In the genomic region with DNA sequence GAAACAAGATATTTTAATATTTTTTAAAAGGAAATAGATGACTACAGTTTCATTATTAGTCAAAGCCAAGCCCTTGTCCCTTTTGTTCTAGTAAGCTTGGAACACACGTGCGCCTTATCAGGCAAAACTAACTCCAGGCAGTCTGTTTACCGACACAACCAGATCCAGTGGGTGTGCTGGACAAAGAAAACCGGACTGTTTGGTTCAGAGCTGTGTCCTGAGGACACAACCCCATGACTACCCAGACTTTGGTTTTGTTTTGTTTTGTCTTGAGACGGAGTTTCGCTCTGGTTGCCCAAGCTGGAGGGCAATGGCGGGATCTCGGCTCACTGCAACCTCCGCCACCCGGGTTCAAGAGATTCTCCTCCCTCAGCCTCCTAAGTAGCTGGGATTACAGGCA, we compare ENCODE assay signal across 33 cellular contexts. TPM values are rescaled to one million over a fixed set of nuclear protein-coding genes. Genes with fewer than 3 reads are reported as not detected.
A peak's percentile ranks its signal among the peaks of the same experiment; 100 is the strongest.
DNase-seq lines count a peak whose midpoint lies in the region; ATAC-seq, FAIRE-seq and TF ChIP-seq lines count a peak whose summit lies in the region.
"Had no signal": no experiment of that assay in that cellular context is flagged by ENCODE, and none has a peak within 500 bp of the region (broad histone marks: within the 10 kb centered on the region; RNA-seq: fewer than 3 reads in every experiment).

No MANE protein-coding gene starts in this region.

- POLR2A ChIA-PET in MCF 10A (lab: Yijun Ruan, JAX): interaction anchor here (0.6 to 1.1 kb wide), 2 partner anchors 73 to 667 kb away, joined by 3 read pairs; no protein-coding TSS in a partner anchor

- CTCF ChIA-PET in MCF 10A (lab: Yijun Ruan, JAX): interaction anchor here (0.7 to 1.9 kb wide), 5 partner anchors 8 to 57 kb away, joined by 3 to 6 read pairs (median 3); a partner anchor contains a TSS

- no peaks in the 10 kb centered on the region for H3K9me3 ChIP-seq in breast epithelium
- H3K9me3 ChIP-seq in pancreas: no peaks in the 10 kb centered on the region
- H3K9me3 ChIP-seq: colonic mucosa, left lung, neutrophil, sigmoid colon, SJCRH30, tibial nerve had no signal

- peaks cover 5% of the 10 kb centered on the region for H3K36me3 Mint-ChIP-seq in MCF 10A (ENCODE audit: insufficient read depth, unreplicated experiment)
- H3K36me3 Mint-ChIP-seq: activated naive CD8-positive, alpha-beta T cell treated with anti-CD3 and anti-CD28 coated beads for 36 hours; CD4-positive, CD25-positive, alpha-beta regulatory T cell; naive B cell had no signal

- H3K4me3 ChIP-seq in breast epithelium: no peak overlapping the region
- peak overlapping the region in 1 of 4 donors; percentile 5 for H3K4me3 ChIP-seq in pancreas
- H3K4me3 ChIP-seq in urinary bladder (ENCODE audit: low read depth, low read length): no peak overlapping the region
- H3K4me3 ChIP-seq: cardiac muscle cell, colonic mucosa, left lung, sigmoid colon, SJCRH30, tibial nerve had no signal

- DNase-seq in breast epithelium (ENCODE audit: low spot score in 2 of 2): peak; percentile 59 to 74
- DNase-seq in MCF 10A (ENCODE audit: unreplicated experiment): no peak
- DNase-seq in epithelial cell of prostate (ENCODE audit: low read depth, low spot score): peak; percentile 53
- DNase-seq in pancreas: peak in 4 of 6 donors; percentile 61 to 85 (median 76)
- no peak for DNase-seq in activated gamma-delta T cell treated with Interleukin-2 at 50 U/mL for 16 hours
- no peak for DNase-seq in HTR-8/SVneo (ENCODE audit: insufficient read length, low spot score)
- DNase-seq: activated CD4-positive, alpha-beta T cell treated with anti-CD3 and anti-CD28 coated beads for 48 hours; activated effector memory CD4-positive, alpha-beta T cell treated with anti-CD3 and anti-CD28 coated beads, Interleukin-2, amount 50 U/mL, for 16 hours; activated naive CD8-positive, alpha-beta T cell treated with anti-CD3 and anti-CD28 coated beads for 36 hours; activated T-cell treated with anti-CD3 and anti-CD28 coated beads, Interleukin-2, amount 50 U/mL, for 24 hours; anterior cingulate cortex; CD4-positive, CD25-positive, alpha-beta regulatory T cell; colonic mucosa; effector CD8-positive, alpha-beta T cell; Kasumi-1; left lung; naive B cell; NCI-H2107; NCI-H446; NCI-H748 treated with DMSO at 0.1 percent for 48 hours; sigmoid colon; stimulated activated CD4-positive, alpha-beta T cell treated with anti-CD3 and anti-CD28 coated beads, Interleukin-4, amount 100 ng/mL, for 24 hours; SW 1271; WERI-Rb-1 had no signal

- H3K36me3 ChIP-seq in breast epithelium: no peaks in the 10 kb centered on the region
- no peaks in the 10 kb centered on the region for H3K36me3 ChIP-seq in pancreas
- no peaks in the 10 kb centered on the region for H3K36me3 ChIP-seq in urinary bladder (ENCODE audit: insufficient read depth)
- H3K36me3 ChIP-seq: cardiac muscle cell, colonic mucosa, left lung, neutrophil, sigmoid colon, SJCRH30, tibial nerve, WERI-Rb-1 had no signal

- TF ChIP-seq CTCF in breast epithelium (IDR thresholded peaks at IDR 0.05) (no peak), MCF 10A (IDR thresholded peaks at IDR 0.05; ENCODE audit: unreplicated experiment) (no peak), pancreas (IDR thresholded peaks at IDR 0.05) (no peak)

- H3K27me3 Mint-ChIP-seq in MCF 10A (ENCODE audit: insufficient read depth, unreplicated experiment): no peaks in the 10 kb centered on the region
- H3K27me3 Mint-ChIP-seq: activated naive CD8-positive, alpha-beta T cell treated with anti-CD3 and anti-CD28 coated beads for 36 hours; activated T-cell treated with anti-CD3 and anti-CD28 coated beads, Interleukin-2, amount 50 U/mL, for 24 hours had no signal

- no peak for TF ChIP-seq POLR2A in breast epithelium (IDR thresholded peaks at IDR 0.05)

- H3K27ac ChIP-seq in breast epithelium: peak overlapping the region; percentile 74 to 88
- H3K27ac ChIP-seq in epithelial cell of prostate: no peak overlapping the region
- peak overlapping the region; percentile 70 to 86 (median 78) for H3K27ac ChIP-seq in pancreas
- peak overlapping the region; percentile 57 for H3K27ac ChIP-seq in urinary bladder (ENCODE audit: low read depth)
- H3K27ac ChIP-seq: cardiac muscle cell, colonic mucosa, left lung, neutrophil, sigmoid colon, SJCRH30, tibial nerve, WERI-Rb-1 had no signal

- no peak overlapping the region for H3K27ac Mint-ChIP-seq in MCF 10A (ENCODE audit: low read depth, unreplicated experiment)
- H3K27ac Mint-ChIP-seq: activated naive CD8-positive, alpha-beta T cell treated with anti-CD3 and anti-CD28 coated beads for 36 hours; activated T-cell treated with anti-CD3 and anti-CD28 coated beads, Interleukin-2, amount 50 U/mL, for 24 hours; CD4-positive, CD25-positive, alpha-beta regulatory T cell had no signal

- BruUV-seq in MCF 10A (replicated peaks; lab: Mats Ljungman, UMichigan): no TSS peak

- 32 to 35% methylated on average over 10 of the region's 10 CpGs for WGBS in pancreas, 2 donors
- 85% methylated on average over 10 of the region's 10 CpGs for WGBS in urinary bladder

- intact Hi-C loops in breast epithelium (cut with DNase I; ENCODE audit: low total_unique reads): no loop called here
- intact Hi-C loops in MCF 10A (cut with micrococcal nuclease): no loop called here
- intact Hi-C loops in pancreas (cut with DNase I): no loop called here

- H3K4me1 ChIP-seq in breast epithelium: no peaks in the 10 kb centered on the region
- H3K4me1 ChIP-seq in pancreas: peaks cover 9 to 13% (median 11%) of the 10 kb centered on the region in 3 donors
- H3K4me1 ChIP-seq in urinary bladder (ENCODE audit: insufficient read depth): no peaks in the 10 kb centered on the region
- H3K4me1 ChIP-seq: colonic mucosa, left lung, tibial nerve had no signal

- FAIRE-seq in pancreas (lab: Jason Lieb, UNC) (no peak), HTR-8/SVneo (lab: Jason Lieb, UNC) (no peak)
- FAIRE-seq: A204.1, GM18507, GM19239 had no signal

- no peaks in the 10 kb centered on the region for H3K27me3 ChIP-seq in breast epithelium
- no peaks in the 10 kb centered on the region for H3K27me3 ChIP-seq in pancreas
- H3K27me3 ChIP-seq: colonic mucosa, neutrophil, sigmoid colon, SJCRH30, tibial nerve had no signal

- no peaks in the 10 kb centered on the region for H3K9me3 Mint-ChIP-seq in MCF 10A (ENCODE audit: unreplicated experiment)
- H3K9me3 Mint-ChIP-seq: activated naive CD8-positive, alpha-beta T cell treated with anti-CD3 and anti-CD28 coated beads for 36 hours; activated T-cell treated with anti-CD3 and anti-CD28 coated beads, Interleukin-2, amount 50 U/mL, for 24 hours; CD4-positive, CD25-positive, alpha-beta regulatory T cell; naive B cell had no signal

- ATAC-seq in pancreas: peak; percentile 99 to 100 (median 99)
- no peak for ATAC-seq in HG02938 (IDR thresholded peaks at IDR 0.05; ENCODE audit: unreplicated experiment)
- ATAC-seq: left lung had no signal

- no peak overlapping the region for H3K4me3 Mint-ChIP-seq in MCF 10A (ENCODE audit: unreplicated experiment)
- H3K4me3 Mint-ChIP-seq: activated naive CD8-positive, alpha-beta T cell treated with anti-CD3 and anti-CD28 coated beads for 36 hours; activated T-cell treated with anti-CD3 and anti-CD28 coated beads, Interleukin-2, amount 50 U/mL, for 24 hours; CD4-positive, CD25-positive, alpha-beta regulatory T cell had no signal

- H3K4me1 Mint-ChIP-seq in MCF 10A (ENCODE audit: insufficient read depth, unreplicated experiment): no peaks in the 10 kb centered on the region
- H3K4me1 Mint-ChIP-seq: activated naive CD8-positive, alpha-beta T cell treated with anti-CD3 and anti-CD28 coated beads for 36 hours; CD4-positive, CD25-positive, alpha-beta regulatory T cell; naive B cell had no signal

RNA-seq across cellular contexts. Expression of a gene that starts 13.9 kb away (rescaled TPM):
- total RNA-seq in breast epithelium: 10 to 100 TPM; 28.8 to 31.5 (median 29.7) TPM
- total RNA-seq in MCF 10A (2022): 2.1 and 3.6 TPM in 2 replicates
- 10 to 100 TPM in 3 of 6 donors, 1 to 10 TPM in 3; 5.4 to 14.1 (median 9.8) TPM for total RNA-seq in pancreas
- polyA plus RNA-seq in pancreas: 10 to 100 TPM in 1 of 2 donors, 1 to 10 TPM in 1; 7.8 to 11.4 TPM
- total RNA-seq in urinary bladder: 40.4 TPM
- 44.0 TPM for polyA plus RNA-seq in urinary bladder

Comparison
In these comparisons a context has a peak if more than half of its experiments do, and no peak if none do; other contexts are left out.
1. DNase-seq: peak in breast epithelium (2 of 2), epithelial cell of prostate (single experiment) and pancreas (4 of 6); none in MCF 10A (single experiment), activated gamma-delta T cell treated with Interleukin-2 at 50 U/mL for 16 hours (single experiment) and HTR-8/SVneo (single experiment).